9 cellular contexts compared by ENCODE assay signal in the genomic region with DNA sequence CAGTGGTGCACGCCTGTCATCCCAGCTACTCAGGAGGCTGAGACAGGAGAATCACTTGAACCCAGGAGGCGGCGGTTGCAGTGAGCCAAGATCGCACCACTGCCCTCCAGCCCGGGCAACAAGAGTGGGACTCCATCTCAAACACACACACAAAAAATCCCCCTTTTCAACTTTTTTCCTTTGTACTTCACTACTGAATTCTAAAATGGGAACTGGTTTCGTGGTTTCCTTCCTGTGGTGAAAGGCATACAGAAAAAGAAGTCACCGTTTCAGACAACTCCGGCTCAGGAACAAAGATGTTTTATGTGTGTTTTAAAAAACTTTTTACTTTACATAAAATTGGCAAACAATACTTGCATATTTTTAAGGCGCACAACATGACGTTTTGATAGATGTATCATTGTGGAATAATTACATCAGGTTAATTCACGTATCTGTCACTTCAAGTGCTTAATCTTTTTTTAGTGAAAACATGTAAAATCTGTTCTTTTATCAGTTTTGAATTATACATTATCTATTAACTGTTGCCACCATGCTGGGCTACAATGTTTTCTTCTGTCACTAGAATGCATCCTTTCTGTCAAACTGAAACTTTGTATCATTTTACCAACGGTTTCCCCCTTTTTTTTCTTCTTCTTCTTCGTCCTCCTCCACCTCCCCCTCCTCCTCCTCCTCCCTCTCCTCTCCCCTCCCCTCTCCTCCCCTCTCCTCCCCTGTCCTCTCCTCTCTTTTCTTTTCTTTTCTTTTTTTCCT.
DNase-seq lines count a peak whose midpoint lies in the region; ATAC-seq and TF ChIP-seq lines count a peak whose summit lies in the region.
"Had no signal": no experiment of that assay in that cellular context is flagged by ENCODE, and none has a peak within 500 bp of the region (broad histone marks: within the 10 kb centered on the region; RNA-seq: fewer than 3 reads in every experiment).

No MANE protein-coding gene starts in this region.

- peaks cover 8% of the 10 kb centered on the region for H3K27me3 Mint-ChIP-seq in stimulated activated naive CD8-positive, alpha-beta T cell treated with anti-CD3 and anti-CD28 coated beads, Interleukin-15, Interleukin-2, amounts not matched to agents 100 ng/mL and 50 ng/mL, for 24 hours
- no peaks in the 10 kb centered on the region for H3K27me3 Mint-ChIP-seq in T-helper 1 cell treated with Interleukin-12 subunit alpha and Interleukin-12 subunit beta and Interleukin-4 antibody, amounts not matched to agents 30 μg/mL and 1 μg/mL, for 36 hours (ENCODE audit: low read depth)

- intact Hi-C loops in thyroid gland (cut with DNase I) = no loop called here

- no peak overlapping the region for H3K27ac ChIP-seq in SJCRH30
- H3K27ac ChIP-seq in thyroid gland = no peak overlapping the region

- no peak overlapping the region for H3K27ac Mint-ChIP-seq in stimulated activated naive CD8-positive, alpha-beta T cell treated with anti-CD3 and anti-CD28 coated beads, Interleukin-15, Interleukin-2, amounts not matched to agents 100 ng/mL and 50 ng/mL, for 24 hours
- H3K27ac Mint-ChIP-seq in T-helper 1 cell treated with Interleukin-12 subunit alpha and Interleukin-12 subunit beta and Interleukin-4 antibody, amounts not matched to agents 30 μg/mL and 1 μg/mL, for 36 hours = peak overlapping the region; percentile 64

- H3K9me3 ChIP-seq in SJCRH30 (replicated peaks) (no peaks in the 10 kb centered on the region), thyroid gland (no peaks in the 10 kb centered on the region)

- H3K27me3 ChIP-seq in SJCRH30 = no peaks in the 10 kb centered on the region
- no peaks in the 10 kb centered on the region for H3K27me3 ChIP-seq in thyroid gland

- H3K4me1 ChIP-seq in SJCRH30 (no peaks in the 10 kb centered on the region), thyroid gland (no peaks in the 10 kb centered on the region)

- TF ChIP-seq POLR2A in thyroid gland (IDR thresholded peaks at IDR 0.05) = no peak

- H3K9me3 Mint-ChIP-seq in stimulated activated naive CD8-positive, alpha-beta T cell treated with anti-CD3 and anti-CD28 coated beads, Interleukin-15, Interleukin-2, amounts not matched to agents 100 ng/mL and 50 ng/mL, for 24 hours = no peaks in the 10 kb centered on the region
- H3K9me3 Mint-ChIP-seq in T-helper 1 cell treated with Interleukin-12 subunit alpha and Interleukin-12 subunit beta and Interleukin-4 antibody, amounts not matched to agents 30 μg/mL and 1 μg/mL, for 36 hours = peaks cover 12% of the 10 kb centered on the region

- no peak for DNase-seq in stimulated activated naive CD8-positive, alpha-beta T cell treated with anti-CD3 and anti-CD28 coated beads, Interleukin-15, Interleukin-2, amounts not matched to agents 100 U/mL and 50 U/mL, for 24 hours
- DNase-seq in SJCRH30 = no peak
- DNase-seq in thyroid gland = no peak
- DNase-seq in ecto neural progenitor cell (ENCODE audit: low spot score) = no peak
- DNase-seq: NCI-H2029 had no signal

- TF ChIP-seq CTCF in thyroid gland (IDR thresholded peaks at IDR 0.05) = no peak

- ATAC-seq in stimulated activated naive CD8-positive, alpha-beta T cell treated with anti-CD3 and anti-CD28 coated beads, Interleukin-15, Interleukin-2, amounts not matched to agents 100 U/mL and 50 U/mL, for 24 hours = no peak
- ATAC-seq in HG03135 (IDR thresholded peaks at IDR 0.05; ENCODE audit: unreplicated experiment) (peak; percentile 47), GM21515 (IDR thresholded peaks at IDR 0.05; ENCODE audit: unreplicated experiment) (no peak)

- H3K4me1 Mint-ChIP-seq in stimulated activated naive CD8-positive, alpha-beta T cell treated with anti-CD3 and anti-CD28 coated beads, Interleukin-15, Interleukin-2, amounts not matched to agents 100 ng/mL and 50 ng/mL, for 24 hours (ENCODE audit: low read depth) = peaks cover 17% of the 10 kb centered on the region
- peaks cover 18% of the 10 kb centered on the region for H3K4me1 Mint-ChIP-seq in T-helper 1 cell treated with Interleukin-12 subunit alpha and Interleukin-12 subunit beta and Interleukin-4 antibody, amounts not matched to agents 30 μg/mL and 1 μg/mL, for 36 hours (ENCODE audit: low read depth)

- H3K36me3 ChIP-seq in SJCRH30 (no peaks in the 10 kb centered on the region), thyroid gland (no peaks in the 10 kb centered on the region)

- no peak overlapping the region for H3K4me3 ChIP-seq in SJCRH30
- no peak overlapping the region for H3K4me3 ChIP-seq in thyroid gland (replicated peaks in 1 of 3)

- peak overlapping the region; percentile 55 for H3K4me3 Mint-ChIP-seq in stimulated activated naive CD8-positive, alpha-beta T cell treated with anti-CD3 and anti-CD28 coated beads, Interleukin-15, Interleukin-2, amounts not matched to agents 100 ng/mL and 50 ng/mL, for 24 hours
- peak overlapping the region; percentile 62 for H3K4me3 Mint-ChIP-seq in T-helper 1 cell treated with Interleukin-12 subunit alpha and Interleukin-12 subunit beta and Interleukin-4 antibody, amounts not matched to agents 30 μg/mL and 1 μg/mL, for 36 hours

- no peaks in the 10 kb centered on the region for H3K36me3 Mint-ChIP-seq in stimulated activated naive CD8-positive, alpha-beta T cell treated with anti-CD3 and anti-CD28 coated beads, Interleukin-15, Interleukin-2, amounts not matched to agents 100 ng/mL and 50 ng/mL, for 24 hours (ENCODE audit: low read depth)
- H3K36me3 Mint-ChIP-seq in T-helper 1 cell treated with Interleukin-12 subunit alpha and Interleukin-12 subunit beta and Interleukin-4 antibody, amounts not matched to agents 30 μg/mL and 1 μg/mL, for 36 hours (ENCODE audit: low read depth) = no peaks in the 10 kb centered on the region

- WGBS in thyroid gland, 2 donors = 54 to 59% methylated on average over 13 of the region's 13 CpGs
